In the genomic region with DNA sequence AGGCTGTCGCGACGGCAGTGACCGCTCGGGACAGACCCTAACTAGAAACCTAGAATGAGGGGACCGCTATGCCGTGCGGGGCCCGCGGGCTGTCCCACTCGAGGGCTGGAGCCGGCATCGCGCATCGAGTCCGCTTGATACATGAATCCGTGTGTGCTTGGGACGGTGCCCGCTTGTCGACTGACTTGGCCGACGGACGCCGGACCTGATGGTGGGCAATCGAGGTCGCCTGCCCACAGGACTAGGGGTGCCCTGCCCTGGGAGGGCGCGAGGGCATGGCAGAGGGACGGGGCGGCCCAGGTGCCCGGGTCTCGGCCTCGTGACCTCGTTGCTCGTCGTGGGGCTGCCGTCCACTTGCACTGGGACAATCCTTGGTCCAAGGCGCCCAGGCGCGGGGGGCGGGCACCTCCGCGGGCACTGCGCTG, we compare ENCODE assay signal across 8 cellular contexts. TPM values are rescaled to one million over a fixed set of nuclear protein-coding genes. Genes with fewer than 3 reads are reported as not detected.
DNase-seq lines count a peak whose midpoint lies in the region; ATAC-seq and TF ChIP-seq lines count a peak whose summit lies in the region.

No MANE protein-coding gene starts in this region.

- no peaks in the 10 kb centered on the region for H3K9me3 ChIP-seq in thymus (ENCODE audit: control insufficient read depth)

- H3K27me3 ChIP-seq in mesendoderm (ENCODE audit: insufficient read depth, low read length, poor library complexity) (no peaks in the 10 kb centered on the region), thymus (ENCODE audit: control insufficient read depth, insufficient read depth) (no peaks in the 10 kb centered on the region)

- peak overlapping the region; percentile 98 for H3K4me2 ChIP-seq in mesendoderm (ENCODE audit: low read length)

- peak overlapping the region; percentile 100 for H2BK5ac ChIP-seq in mesendoderm (ENCODE audit: low read length)

- peak overlapping the region; percentile 100 for H2AK5ac ChIP-seq in mesendoderm (ENCODE audit: low read length)

- H3K79me1 ChIP-seq in mesendoderm (ENCODE audit: low read length): peaks cover 9% of the 10 kb centered on the region

- peak overlapping the region; percentile 100 for H3K23ac ChIP-seq in mesendoderm (ENCODE audit: low read length)

- peak overlapping the region; percentile 99 for H3K27ac ChIP-seq in 22Rv1
- peak overlapping the region; percentile 88 for H3K27ac ChIP-seq in mesendoderm (ENCODE audit: low read depth, low read length)
- H3K27ac ChIP-seq in thymus (ENCODE audit: low read depth): peak overlapping the region; percentile 100

- peak; percentile 55 for DNase-seq in choroid plexus epithelial cell (ENCODE audit: low read depth)
- DNase-seq in mesendoderm: peak; percentile 81
- DNase-seq in NCI-H526 treated with DMSO at 0.1 percent for 48 hours (lab: John Stamatoyannopoulos, UW): no peak
- no peak for DNase-seq in GM19240 (ENCODE audit: insufficient read length, low spot score)

- peaks cover 14% of the 10 kb centered on the region for H3K36me3 ChIP-seq in mesendoderm (ENCODE audit: control insufficient read depth, insufficient read depth, low read length)
- peaks cover 13% of the 10 kb centered on the region for H3K36me3 ChIP-seq in thymus (ENCODE audit: control insufficient read depth, insufficient read depth)

- ATAC-seq in GM19035 (IDR thresholded peaks at IDR 0.05; ENCODE audit: unreplicated experiment): peak; percentile 1
- ATAC-seq in SK-N-SH treated with all-trans-retinoic acid at 6 μM for 48 hours: peak; percentile 1

- no CpG with 5 or more reads among the region's 44 CpGs for WGBS in mesendoderm (ENCODE audit: extremely low coverage, insufficient coverage, low lambda C conversion rate)
- WGBS in thymus: 2% methylated on average over 44 of the region's 44 CpGs

- H3K4me3 ChIP-seq in choroid plexus epithelial cell (ENCODE audit: low read depth, low read length) (peak overlapping the region; percentile 89), mesendoderm (ENCODE audit: low read length) (peak overlapping the region; percentile 86), thymus (ENCODE audit: low read length) (peak overlapping the region; percentile 99)

- H2BK120ac ChIP-seq in mesendoderm (ENCODE audit: low read depth, low read length): peak overlapping the region; percentile 89

- H3K18ac ChIP-seq in mesendoderm (ENCODE audit: low read length): peak overlapping the region; percentile 97

- H3K79me2 ChIP-seq in mesendoderm (ENCODE audit: control insufficient read depth, insufficient read depth, low read length): peaks cover 50% of the 10 kb centered on the region

- peak overlapping the region; percentile 100 for H3K9ac ChIP-seq in mesendoderm (ENCODE audit: low read length)

- H4K5ac ChIP-seq in mesendoderm (ENCODE audit: low read length): peak overlapping the region; percentile 100

- peak overlapping the region; percentile 100 for H3K56ac ChIP-seq in mesendoderm (ENCODE audit: low read length)

- TF ChIP-seq CTCF in 22Rv1 (IDR thresholded peaks at IDR 0.05): no peak
- TF ChIP-seq CTCF in choroid plexus epithelial cell (conservative IDR thresholded peaks at IDR 0.05; ENCODE audit: low read depth, low read length): no peak

- H2BK15ac ChIP-seq in mesendoderm (replicated peaks; ENCODE audit: low read depth): no peak overlapping the region

- H3K4me1 ChIP-seq in mesendoderm (ENCODE audit: control insufficient read depth, low read depth, low read length) (peaks cover 5% of the 10 kb centered on the region), thymus (ENCODE audit: control insufficient read depth, insufficient read depth, low read length) (peaks cover 15% of the 10 kb centered on the region)

- peak overlapping the region; percentile 93 for H4K8ac ChIP-seq in mesendoderm (ENCODE audit: low read depth, low read length)

- peak overlapping the region; percentile 99 for H3K4ac ChIP-seq in mesendoderm (ENCODE audit: low read depth, low read length)

TF ChIP-seq in SK-N-SH treated with all-trans-retinoic acid at 6 μM for 48 hours, 23 proteins besides CTCF, POLR2A, EP300 and RAD21:
- TF ChIP-seq ZNF70 (CRISPR knock-in tag; IDR thresholded peaks at IDR 0.05) (no peak), ZFP30 (CRISPR knock-in tag; IDR thresholded peaks at IDR 0.05) (no peak), ZC3H10 (CRISPR knock-in tag; IDR thresholded peaks at IDR 0.05) (no peak), ARNTL (CRISPR knock-in tag; IDR thresholded peaks at IDR 0.05; ENCODE audit: borderline replicate concordance, low read depth) (no peak), OSR1 (CRISPR knock-in tag; IDR thresholded peaks at IDR 0.05) (no peak)
- TF ChIP-seq, protein P1, sequence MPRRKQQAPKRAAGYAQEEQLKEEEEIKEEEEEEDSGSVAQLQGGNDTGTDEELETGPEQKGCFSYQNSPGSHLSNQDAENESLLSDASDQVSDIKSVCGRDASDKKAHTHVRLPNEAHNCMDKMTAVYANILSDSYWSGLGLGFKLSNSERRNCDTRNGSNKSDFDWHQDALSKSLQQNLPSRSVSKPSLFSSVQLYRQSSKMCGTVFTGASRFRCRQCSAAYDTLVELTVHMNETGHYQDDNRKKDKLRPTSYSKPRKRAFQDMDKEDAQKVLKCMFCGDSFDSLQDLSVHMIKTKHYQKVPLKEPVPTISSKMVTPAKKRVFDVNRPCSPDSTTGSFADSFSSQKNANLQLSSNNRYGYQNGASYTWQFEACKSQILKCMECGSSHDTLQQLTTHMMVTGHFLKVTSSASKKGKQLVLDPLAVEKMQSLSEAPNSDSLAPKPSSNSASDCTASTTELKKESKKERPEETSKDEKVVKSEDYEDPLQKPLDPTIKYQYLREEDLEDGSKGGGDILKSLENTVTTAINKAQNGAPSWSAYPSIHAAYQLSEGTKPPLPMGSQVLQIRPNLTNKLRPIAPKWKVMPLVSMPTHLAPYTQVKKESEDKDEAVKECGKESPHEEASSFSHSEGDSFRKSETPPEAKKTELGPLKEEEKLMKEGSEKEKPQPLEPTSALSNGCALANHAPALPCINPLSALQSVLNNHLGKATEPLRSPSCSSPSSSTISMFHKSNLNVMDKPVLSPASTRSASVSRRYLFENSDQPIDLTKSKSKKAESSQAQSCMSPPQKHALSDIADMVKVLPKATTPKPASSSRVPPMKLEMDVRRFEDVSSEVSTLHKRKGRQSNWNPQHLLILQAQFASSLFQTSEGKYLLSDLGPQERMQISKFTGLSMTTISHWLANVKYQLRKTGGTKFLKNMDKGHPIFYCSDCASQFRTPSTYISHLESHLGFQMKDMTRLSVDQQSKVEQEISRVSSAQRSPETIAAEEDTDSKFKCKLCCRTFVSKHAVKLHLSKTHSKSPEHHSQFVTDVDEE (CRISPR knock-in tag; IDR thresholded peaks at IDR 0.05): no peak

RNA-seq across cellular contexts. Expression of a gene that starts 0.7 kb away (rescaled TPM):
- 4,557 TPM for polyA plus RNA-seq in mesendoderm (2013, experiment 1 of 2)
- polyA plus RNA-seq in mesendoderm (2013, experiment 2 of 2): 4,676 TPM
- polyA plus RNA-seq in thymus: 2,183 TPM

Comparison
In these comparisons a context has a peak if more than half of its experiments do, and no peak if none do; other contexts are left out.
1. DNase-seq: peak in choroid plexus epithelial cell (single experiment) and mesendoderm (single experiment); none in NCI-H526 treated with DMSO at 0.1 percent for 48 hours (single experiment) and GM19240 (single experiment).
2. Peak in every context shown above with its lines, with median percentiles within 50 percentile points of each other: H3K27ac ChIP-seq and H3K4me3 ChIP-seq.